In genomic region chr11:3095712-3096361, GRCh38 we compare ENCODE assay signal across 8 cellular contexts. TPM values are rescaled to one million over a fixed set of nuclear protein-coding genes. Genes with fewer than 3 reads are reported as not detected.
DNase-seq lines count a peak whose midpoint lies in the region; ATAC-seq and TF ChIP-seq lines count a peak whose summit lies in the region.

No MANE protein-coding gene starts in this region.

- TF ChIP-seq RAD21 in liver (IDR thresholded peaks at IDR 0.05): no peak

- no peak for ATAC-seq in HG02623 (IDR thresholded peaks at IDR 0.05; ENCODE audit: unreplicated experiment)
- no peak for ATAC-seq in stimulated activated naive CD8-positive, alpha-beta T cell treated with anti-CD3 and anti-CD28 coated beads, Interleukin-15, Interleukin-2, amounts not matched to agents 100 U/mL and 50 U/mL, for 24 hours
- no peak for ATAC-seq in HG03571 (IDR thresholded peaks at IDR 0.05; ENCODE audit: unreplicated experiment)

- no peak for TF ChIP-seq POLR2A in tibial nerve (IDR thresholded peaks at IDR 0.05)

- 65% methylated on average over 15 of the region's 15 CpGs for WGBS in liver
- WGBS in tibial nerve, 2 donors: 26 to 39% methylated on average over 15 of the region's 15 CpGs

- H3K27ac ChIP-seq in duodenal mucosa (ENCODE audit: low read depth, low read length): peak overlapping the region; percentile 70
- peak overlapping the region; percentile 32 to 72 for H3K27ac ChIP-seq in liver (ENCODE audit: low read depth in 1 of 2, low read length in 2 of 2)
- H3K27ac ChIP-seq in tibial nerve: peak overlapping the region in 3 of 4 donors; percentile 23 to 80 (median 74)

- peak; percentile 30 for DNase-seq in NCI-H226
- DNase-seq in tibial nerve (ENCODE audit: low spot score in 2 of 2): peak in 1 of 2 donors; percentile 43
- no peak for DNase-seq in stimulated activated naive CD8-positive, alpha-beta T cell treated with anti-CD3 and anti-CD28 coated beads, Interleukin-15, Interleukin-2, amounts not matched to agents 100 U/mL and 50 U/mL, for 24 hours
- DNase-seq in stimulated activated naive CD4-positive, alpha-beta T cell (lab: John Stamatoyannopoulos, UW): no peak

- peaks cover 9 to 13% of the 10 kb centered on the region in 2 donors for H3K36me3 ChIP-seq in duodenal mucosa (ENCODE audit: control insufficient read depth in 1 of 2, insufficient read depth in 2 of 2, low read length in 2 of 2)
- H3K36me3 ChIP-seq in liver (ENCODE audit: control insufficient read depth in 4 of 4, insufficient read depth in 3 of 4, low read depth in 1 of 4, low read length in 3 of 4): no peaks in the 10 kb centered on the region
- peaks cover 0 to 68% (median 0%) of the 10 kb centered on the region in 3 donors for H3K36me3 ChIP-seq in tibial nerve

- TF ChIP-seq EP300 in tibial nerve (IDR thresholded peaks at IDR 0.05): peak in 1 of 2 donors; percentile 78

- TF ChIP-seq CTCF in liver (IDR thresholded peaks at IDR 0.05; ENCODE audit: low read depth, low read length, missing input control) (no peak), tibial nerve (IDR thresholded peaks at IDR 0.05) (no peak)

- peaks cover 0 to 7% of the 10 kb centered on the region in 2 donors for H3K4me1 ChIP-seq in duodenal mucosa (ENCODE audit: control insufficient read depth in 1 of 2, insufficient read depth in 2 of 2, low read length in 2 of 2)
- no peaks in the 10 kb centered on the region for H3K4me1 ChIP-seq in liver (ENCODE audit: control insufficient read depth in 4 of 4, insufficient read depth in 4 of 4, low read length in 3 of 4)
- H3K4me1 ChIP-seq in tibial nerve: peaks cover 0 to 47% (median 8%) of the 10 kb centered on the region in 4 donors

- H3K27me3 ChIP-seq in duodenal mucosa (ENCODE audit: control insufficient read depth in 1 of 2, insufficient read depth in 2 of 2, low read length in 2 of 2): no peaks in the 10 kb centered on the region
- H3K27me3 ChIP-seq in liver (ENCODE audit: control insufficient read depth in 4 of 4, insufficient read depth in 4 of 4, low read length in 3 of 4): no peaks in the 10 kb centered on the region
- H3K27me3 ChIP-seq in tibial nerve: no peaks in the 10 kb centered on the region

- H3K9ac ChIP-seq in duodenal mucosa (ENCODE audit: low read depth in 1 of 2, low read length in 2 of 2) (no peak overlapping the region), liver (ENCODE audit: low read depth in 1 of 2, low read length in 2 of 2) (no peak overlapping the region)

- no peaks in the 10 kb centered on the region for H3K9me3 ChIP-seq in duodenal mucosa (ENCODE audit: control insufficient read depth in 1 of 2, low read length in 2 of 2)
- H3K9me3 ChIP-seq in liver (ENCODE audit: control insufficient read depth in 4 of 4, low read length in 3 of 4): no peaks in the 10 kb centered on the region
- no peaks in the 10 kb centered on the region for H3K9me3 ChIP-seq in tibial nerve

- H3K4me3 ChIP-seq in duodenal mucosa (ENCODE audit: low read depth in 1 of 2, low read length in 2 of 2) (no peak overlapping the region), liver (ENCODE audit: low read depth in 1 of 3, low read length in 3 of 3) (no peak overlapping the region), tibial nerve (no peak overlapping the region)

TF ChIP-seq in liver, 16 proteins besides CTCF, POLR2A, EP300 and RAD21:
- TF ChIP-seq RXRA (IDR thresholded peaks at IDR 0.05) (peak in 1 of 2 donors; percentile 15), SP1 (IDR thresholded peaks at IDR 0.05) (peak; percentile 14), JUND (IDR thresholded peaks at IDR 0.05) (peak in 1 of 2 donors; percentile 74), GABPA (IDR thresholded peaks at IDR 0.05 in 1 of 2, conservative IDR thresholded peaks at IDR 0.05 in 1 of 2) (no peak), FOXA2 (IDR thresholded peaks at IDR 0.05) (no peak)

RNA-seq across cellular contexts. Expression of gene CARS1, which starts 38.6 kb away (rescaled TPM):
- total RNA-seq in liver (10 to 100 TPM; 15.2 to 40.1 TPM), tibial nerve (10 to 100 TPM; 29.3 to 50.4 (median 36.4) TPM)
- 10 to 100 TPM; 15.5 to 28.7 TPM for polyA plus RNA-seq in liver
